ENCODE assay signal across 2 cellular contexts in the genomic region with DNA sequence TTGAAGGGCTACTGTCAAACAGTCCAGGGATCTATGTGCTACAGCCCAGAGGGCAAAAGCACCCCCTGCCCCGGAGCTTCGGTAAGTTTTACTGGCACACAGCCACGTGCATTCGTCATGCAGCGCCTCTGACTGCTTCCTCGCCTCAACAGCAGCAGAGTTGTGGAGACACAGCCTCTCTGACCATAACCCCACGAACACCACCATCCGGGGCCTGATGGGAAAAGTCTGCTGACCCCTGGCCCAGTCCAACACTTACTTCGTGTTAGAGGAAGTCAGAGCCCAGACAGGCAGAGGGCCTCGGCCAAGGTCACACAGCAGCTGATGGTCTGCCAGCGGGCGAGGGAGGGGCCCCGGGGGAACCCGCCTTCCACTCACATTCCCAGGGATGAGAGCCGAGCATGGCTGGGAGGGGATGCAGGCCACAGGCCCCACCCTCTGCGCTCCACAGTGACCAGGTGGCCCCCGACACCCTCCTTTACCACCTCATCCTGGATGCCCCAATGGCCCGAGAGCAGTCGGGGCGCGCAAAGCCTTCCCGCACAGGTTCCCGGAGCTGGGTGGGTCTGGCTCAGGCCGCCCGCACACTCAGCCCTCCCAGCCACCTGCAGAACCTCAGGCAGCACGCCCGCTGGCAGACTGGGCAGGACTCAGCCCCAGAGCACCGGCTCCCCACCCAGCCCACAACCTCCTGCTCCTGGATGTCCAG.
TF ChIP-seq lines count a peak whose summit lies in the region.

No MANE protein-coding gene starts in this region.

TF ChIP-seq in SK-N-SH treated with all-trans-retinoic acid at 6 μM for 48 hours, 23 proteins besides CTCF, POLR2A, EP300 and RAD21 (continued from another document):
- TF ChIP-seq, protein P1, sequence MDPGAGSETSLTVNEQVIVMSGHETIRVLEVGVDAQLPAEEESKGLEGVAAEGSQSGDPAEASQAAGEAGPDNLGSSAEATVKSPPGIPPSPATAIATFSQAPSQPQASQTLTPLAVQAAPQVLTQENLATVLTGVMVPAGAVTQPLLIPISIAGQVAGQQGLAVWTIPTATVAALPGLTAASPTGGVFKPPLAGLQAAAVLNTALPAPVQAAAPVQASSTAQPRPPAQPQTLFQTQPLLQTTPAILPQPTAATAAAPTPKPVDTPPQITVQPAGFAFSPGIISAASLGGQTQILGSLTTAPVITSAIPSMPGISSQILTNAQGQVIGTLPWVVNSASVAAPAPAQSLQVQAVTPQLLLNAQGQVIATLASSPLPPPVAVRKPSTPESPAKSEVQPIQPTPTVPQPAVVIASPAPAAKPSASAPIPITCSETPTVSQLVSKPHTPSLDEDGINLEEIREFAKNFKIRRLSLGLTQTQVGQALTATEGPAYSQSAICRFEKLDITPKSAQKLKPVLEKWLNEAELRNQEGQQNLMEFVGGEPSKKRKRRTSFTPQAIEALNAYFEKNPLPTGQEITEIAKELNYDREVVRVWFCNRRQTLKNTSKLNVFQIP (CRISPR knock-in tag; IDR thresholded peaks at IDR 0.05; ENCODE audit: borderline replicate concordance, low read depth) = no peak
- TF ChIP-seq ZNF8 (CRISPR knock-in tag; IDR thresholded peaks at IDR 0.05) (no peak), BACH2 (CRISPR knock-in tag; IDR thresholded peaks at IDR 0.05; ENCODE audit: borderline replicate concordance) (no peak), ZNF70 (CRISPR knock-in tag; IDR thresholded peaks at IDR 0.05) (no peak), CSDC2 (CRISPR knock-in tag; IDR thresholded peaks at IDR 0.05) (no peak), OSR1 (CRISPR knock-in tag; IDR thresholded peaks at IDR 0.05) (no peak), PPARA (CRISPR knock-in tag; IDR thresholded peaks at IDR 0.05; ENCODE audit: borderline replicate concordance) (no peak), ESRRG (CRISPR knock-in tag; IDR thresholded peaks at IDR 0.05) (no peak), ZC3H10 (CRISPR knock-in tag; IDR thresholded peaks at IDR 0.05) (no peak), ZFP3 (CRISPR knock-in tag; IDR thresholded peaks at IDR 0.05) (no peak), ZNF565 (CRISPR knock-in tag; conservative IDR thresholded peaks at IDR 0.05; ENCODE audit: low read depth) (no peak), RARB (CRISPR knock-in tag; IDR thresholded peaks at IDR 0.05) (no peak), ISL1 (CRISPR knock-in tag; IDR thresholded peaks at IDR 0.05) (no peak), TCF4 (CRISPR knock-in tag; IDR thresholded peaks at IDR 0.05; ENCODE audit: borderline replicate concordance) (no peak), GLIS3 (CRISPR knock-in tag; IDR thresholded peaks at IDR 0.05) (no peak), TOX (CRISPR knock-in tag; IDR thresholded peaks at IDR 0.05; ENCODE audit: borderline replicate concordance) (no peak)
- TF ChIP-seq, protein P2, sequence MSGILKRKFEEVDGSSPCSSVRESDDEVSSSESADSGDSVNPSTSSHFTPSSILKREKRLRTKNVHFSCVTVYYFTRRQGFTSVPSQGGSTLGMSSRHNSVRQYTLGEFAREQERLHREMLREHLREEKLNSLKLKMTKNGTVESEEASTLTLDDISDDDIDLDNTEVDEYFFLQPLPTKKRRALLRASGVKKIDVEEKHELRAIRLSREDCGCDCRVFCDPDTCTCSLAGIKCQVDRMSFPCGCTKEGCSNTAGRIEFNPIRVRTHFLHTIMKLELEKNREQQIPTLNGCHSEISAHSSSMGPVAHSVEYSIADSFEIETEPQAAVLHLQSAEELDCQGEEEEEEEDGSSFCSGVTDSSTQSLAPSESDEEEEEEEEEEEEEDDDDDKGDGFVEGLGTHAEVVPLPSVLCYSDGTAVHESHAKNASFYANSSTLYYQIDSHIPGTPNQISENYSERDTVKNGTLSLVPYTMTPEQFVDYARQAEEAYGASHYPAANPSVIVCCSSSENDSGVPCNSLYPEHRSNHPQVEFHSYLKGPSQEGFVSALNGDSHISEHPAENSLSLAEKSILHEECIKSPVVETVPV (CRISPR knock-in tag; IDR thresholded peaks at IDR 0.05) = no peak
- TF ChIP-seq, protein P3, sequence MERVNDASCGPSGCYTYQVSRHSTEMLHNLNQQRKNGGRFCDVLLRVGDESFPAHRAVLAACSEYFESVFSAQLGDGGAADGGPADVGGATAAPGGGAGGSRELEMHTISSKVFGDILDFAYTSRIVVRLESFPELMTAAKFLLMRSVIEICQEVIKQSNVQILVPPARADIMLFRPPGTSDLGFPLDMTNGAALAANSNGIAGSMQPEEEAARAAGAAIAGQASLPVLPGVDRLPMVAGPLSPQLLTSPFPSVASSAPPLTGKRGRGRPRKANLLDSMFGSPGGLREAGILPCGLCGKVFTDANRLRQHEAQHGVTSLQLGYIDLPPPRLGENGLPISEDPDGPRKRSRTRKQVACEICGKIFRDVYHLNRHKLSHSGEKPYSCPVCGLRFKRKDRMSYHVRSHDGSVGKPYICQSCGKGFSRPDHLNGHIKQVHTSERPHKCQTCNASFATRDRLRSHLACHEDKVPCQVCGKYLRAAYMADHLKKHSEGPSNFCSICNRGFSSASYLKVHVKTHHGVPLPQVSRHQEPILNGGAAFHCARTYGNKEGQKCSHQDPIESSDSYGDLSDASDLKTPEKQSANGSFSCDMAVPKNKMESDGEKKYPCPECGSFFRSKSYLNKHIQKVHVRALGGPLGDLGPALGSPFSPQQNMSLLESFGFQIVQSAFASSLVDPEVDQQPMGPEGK (CRISPR knock-in tag; IDR thresholded peaks at IDR 0.05; ENCODE audit: borderline replicate concordance) = no peak

TF ChIP-seq in SK-N-SH, 30 proteins besides CTCF, POLR2A, EP300 and RAD21:
- TF ChIP-seq, protein P4, sequence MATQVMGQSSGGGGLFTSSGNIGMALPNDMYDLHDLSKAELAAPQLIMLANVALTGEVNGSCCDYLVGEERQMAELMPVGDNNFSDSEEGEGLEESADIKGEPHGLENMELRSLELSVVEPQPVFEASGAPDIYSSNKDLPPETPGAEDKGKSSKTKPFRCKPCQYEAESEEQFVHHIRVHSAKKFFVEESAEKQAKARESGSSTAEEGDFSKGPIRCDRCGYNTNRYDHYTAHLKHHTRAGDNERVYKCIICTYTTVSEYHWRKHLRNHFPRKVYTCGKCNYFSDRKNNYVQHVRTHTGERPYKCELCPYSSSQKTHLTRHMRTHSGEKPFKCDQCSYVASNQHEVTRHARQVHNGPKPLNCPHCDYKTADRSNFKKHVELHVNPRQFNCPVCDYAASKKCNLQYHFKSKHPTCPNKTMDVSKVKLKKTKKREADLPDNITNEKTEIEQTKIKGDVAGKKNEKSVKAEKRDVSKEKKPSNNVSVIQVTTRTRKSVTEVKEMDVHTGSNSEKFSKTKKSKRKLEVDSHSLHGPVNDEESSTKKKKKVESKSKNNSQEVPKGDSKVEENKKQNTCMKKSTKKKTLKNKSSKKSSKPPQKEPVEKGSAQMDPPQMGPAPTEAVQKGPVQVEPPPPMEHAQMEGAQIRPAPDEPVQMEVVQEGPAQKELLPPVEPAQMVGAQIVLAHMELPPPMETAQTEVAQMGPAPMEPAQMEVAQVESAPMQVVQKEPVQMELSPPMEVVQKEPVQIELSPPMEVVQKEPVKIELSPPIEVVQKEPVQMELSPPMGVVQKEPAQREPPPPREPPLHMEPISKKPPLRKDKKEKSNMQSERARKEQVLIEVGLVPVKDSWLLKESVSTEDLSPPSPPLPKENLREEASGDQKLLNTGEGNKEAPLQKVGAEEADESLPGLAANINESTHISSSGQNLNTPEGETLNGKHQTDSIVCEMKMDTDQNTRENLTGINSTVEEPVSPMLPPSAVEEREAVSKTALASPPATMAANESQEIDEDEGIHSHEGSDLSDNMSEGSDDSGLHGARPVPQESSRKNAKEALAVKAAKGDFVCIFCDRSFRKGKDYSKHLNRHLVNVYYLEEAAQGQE (IDR thresholded peaks at IDR 0.05; ENCODE audit: low read depth, low read length) = no peak
- TF ChIP-seq, protein P5, sequence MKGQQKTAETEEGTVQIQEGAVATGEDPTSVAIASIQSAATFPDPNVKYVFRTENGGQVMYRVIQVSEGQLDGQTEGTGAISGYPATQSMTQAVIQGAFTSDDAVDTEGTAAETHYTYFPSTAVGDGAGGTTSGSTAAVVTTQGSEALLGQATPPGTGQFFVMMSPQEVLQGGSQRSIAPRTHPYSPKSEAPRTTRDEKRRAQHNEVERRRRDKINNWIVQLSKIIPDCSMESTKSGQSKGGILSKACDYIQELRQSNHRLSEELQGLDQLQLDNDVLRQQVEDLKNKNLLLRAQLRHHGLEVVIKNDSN (IDR thresholded peaks at IDR 0.05; ENCODE audit: borderline replicate concordance, low read depth) = no peak
- TF ChIP-seq, protein P6, sequence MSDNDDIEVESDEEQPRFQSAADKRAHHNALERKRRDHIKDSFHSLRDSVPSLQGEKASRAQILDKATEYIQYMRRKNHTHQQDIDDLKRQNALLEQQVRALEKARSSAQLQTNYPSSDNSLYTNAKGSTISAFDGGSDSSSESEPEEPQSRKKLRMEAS (IDR thresholded peaks at IDR 0.05; ENCODE audit: low read depth) = no peak
- TF ChIP-seq FOSL2 (IDR thresholded peaks at IDR 0.05; ENCODE audit: borderline replicate concordance, low read depth) (no peak), RFX5 (IDR thresholded peaks at IDR 0.05; ENCODE audit: low read length) (no peak), ELF1 (IDR thresholded peaks at IDR 0.05) (no peak), CHD2 (IDR thresholded peaks at IDR 0.05; ENCODE audit: low read length, partially characterized antibody) (no peak), TAF1 (IDR thresholded peaks at IDR 0.05; ENCODE audit: borderline replicate concordance, low read depth, low read length) (no peak), YY1 (IDR thresholded peaks at IDR 0.05; ENCODE audit: low read depth) (no peak), FOXJ3 (CRISPR knock-in tag; IDR thresholded peaks at IDR 0.05) (no peak), SIN3A (IDR thresholded peaks at IDR 0.05; ENCODE audit: borderline replicate concordance, low read depth, low read length) (no peak), SMC3 (IDR thresholded peaks at IDR 0.05; ENCODE audit: low read depth, low read length) (no peak), JUND (IDR thresholded peaks at IDR 0.05) (no peak), POLR2AphosphoS5 (IDR thresholded peaks at IDR 0.05; ENCODE audit: low read depth, low read length) (no peak), MEF2A (IDR thresholded peaks at IDR 0.05; ENCODE audit: borderline replicate concordance, low read depth) (no peak), TCF12 (IDR thresholded peaks at IDR 0.05) (no peak), TEAD4 (IDR thresholded peaks at IDR 0.05; ENCODE audit: borderline replicate concordance, insufficient read depth) (no peak)
- TF ChIP-seq, protein P7, sequence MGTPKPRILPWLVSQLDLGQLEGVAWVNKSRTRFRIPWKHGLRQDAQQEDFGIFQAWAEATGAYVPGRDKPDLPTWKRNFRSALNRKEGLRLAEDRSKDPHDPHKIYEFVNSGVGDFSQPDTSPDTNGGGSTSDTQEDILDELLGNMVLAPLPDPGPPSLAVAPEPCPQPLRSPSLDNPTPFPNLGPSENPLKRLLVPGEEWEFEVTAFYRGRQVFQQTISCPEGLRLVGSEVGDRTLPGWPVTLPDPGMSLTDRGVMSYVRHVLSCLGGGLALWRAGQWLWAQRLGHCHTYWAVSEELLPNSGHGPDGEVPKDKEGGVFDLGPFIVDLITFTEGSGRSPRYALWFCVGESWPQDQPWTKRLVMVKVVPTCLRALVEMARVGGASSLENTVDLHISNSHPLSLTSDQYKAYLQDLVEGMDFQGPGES (IDR thresholded peaks at IDR 0.05; ENCODE audit: low read depth, low read length) = no peak
- TF ChIP-seq, protein P8, sequence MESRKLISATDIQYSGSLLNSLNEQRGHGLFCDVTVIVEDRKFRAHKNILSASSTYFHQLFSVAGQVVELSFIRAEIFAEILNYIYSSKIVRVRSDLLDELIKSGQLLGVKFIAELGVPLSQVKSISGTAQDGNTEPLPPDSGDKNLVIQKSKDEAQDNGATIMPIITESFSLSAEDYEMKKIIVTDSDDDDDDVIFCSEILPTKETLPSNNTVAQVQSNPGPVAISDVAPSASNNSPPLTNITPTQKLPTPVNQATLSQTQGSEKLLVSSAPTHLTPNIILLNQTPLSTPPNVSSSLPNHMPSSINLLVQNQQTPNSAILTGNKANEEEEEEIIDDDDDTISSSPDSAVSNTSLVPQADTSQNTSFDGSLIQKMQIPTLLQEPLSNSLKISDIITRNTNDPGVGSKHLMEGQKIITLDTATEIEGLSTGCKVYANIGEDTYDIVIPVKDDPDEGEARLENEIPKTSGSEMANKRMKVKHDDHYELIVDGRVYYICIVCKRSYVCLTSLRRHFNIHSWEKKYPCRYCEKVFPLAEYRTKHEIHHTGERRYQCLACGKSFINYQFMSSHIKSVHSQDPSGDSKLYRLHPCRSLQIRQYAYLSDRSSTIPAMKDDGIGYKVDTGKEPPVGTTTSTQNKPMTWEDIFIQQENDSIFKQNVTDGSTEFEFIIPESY (IDR thresholded peaks at IDR 0.05; ENCODE audit: borderline replicate concordance, low read depth) = no peak
- TF ChIP-seq, protein P9, sequence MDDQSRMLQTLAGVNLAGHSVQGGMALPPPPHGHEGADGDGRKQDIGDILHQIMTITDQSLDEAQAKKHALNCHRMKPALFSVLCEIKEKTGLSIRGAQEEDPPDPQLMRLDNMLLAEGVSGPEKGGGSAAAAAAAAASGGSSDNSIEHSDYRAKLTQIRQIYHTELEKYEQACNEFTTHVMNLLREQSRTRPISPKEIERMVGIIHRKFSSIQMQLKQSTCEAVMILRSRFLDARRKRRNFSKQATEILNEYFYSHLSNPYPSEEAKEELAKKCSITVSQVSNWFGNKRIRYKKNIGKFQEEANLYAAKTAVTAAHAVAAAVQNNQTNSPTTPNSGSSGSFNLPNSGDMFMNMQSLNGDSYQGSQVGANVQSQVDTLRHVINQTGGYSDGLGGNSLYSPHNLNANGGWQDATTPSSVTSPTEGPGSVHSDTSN (IDR thresholded peaks at IDR 0.05) = no peak
